ENCODE assay signal across 8 cellular contexts in genomic region chr7:75738975-75739795, GRCh38. TPM values are rescaled to one million over a fixed set of nuclear protein-coding genes. Genes with fewer than 3 reads are reported as not detected.
A peak's percentile ranks its signal among the peaks of the same experiment; 100 is the strongest.
DNase-seq lines count a peak whose midpoint lies in the region; ATAC-seq and TF ChIP-seq lines count a peak whose summit lies in the region.

No MANE protein-coding gene starts in this region.

- TF ChIP-seq CTCF in GM10248 (IDR thresholded peaks at IDR 0.05; ENCODE audit: control extremely low read depth, extremely low read depth, low read depth, missing control alignments) (no peak), omental fat pad (IDR thresholded peaks at IDR 0.05) (no peak)

- CTCF ChIA-PET in GM10248 (lab: Yijun Ruan, JAX): interaction anchor here (1.3 to 2.9 kb wide), 2 partner anchors 9 to 23 kb away, joined by 3 to 13 read pairs; no protein-coding TSS in a partner anchor

- peak; percentile 94 for ATAC-seq in HG02610 (IDR thresholded peaks at IDR 0.05; ENCODE audit: unreplicated experiment)
- peak; percentile 99 for ATAC-seq in omental fat pad (ENCODE audit: low FRiP score)

- DNase-seq in GM10248 (ENCODE audit: extremely low spot score) (peak; percentile 100), NCI-H1048 (lab: John Stamatoyannopoulos, UW) (peak; percentile 95), SK-N-DZ (ENCODE audit: low spot score) (peak; percentile 98), globus pallidus (ENCODE audit: low spot score) (peak; percentile 100), omental fat pad (ENCODE audit: low spot score) (peak; percentile 98)
- peak; percentile 100 for DNase-seq in activated naive CD4-positive, alpha-beta T cell treated with anti-CD3 and anti-CD28 coated beads, Interleukin-2, amount 50 U/mL, for 16 hours

- POLR2A ChIA-PET in GM10248 (lab: Yijun Ruan, JAX): interaction anchor here (0.6 kb wide), 1 partner anchor 45 kb away, joined by 7 read pairs; no protein-coding TSS in a partner anchor

- peak overlapping the region; percentile 77 for H3K27ac ChIP-seq in temporal lobe (ENCODE audit: low read depth, low read length)

RNA-seq across cellular contexts. Expression of gene HIP1, which starts 0.4 kb away (rescaled TPM):
- 11.8 and 13.5 TPM in 2 replicates for polyA plus RNA-seq in SK-N-DZ (2014; cell fraction: cytosol; rRNA removed)
- polyA plus RNA-seq in SK-N-DZ (2014; cell fraction: nucleus; rRNA removed): 4.8 and 7.3 TPM in 2 replicates
- 10 to 100 TPM; 24.9 to 51.2 (median 27.2) TPM for total RNA-seq in omental fat pad
- total RNA-seq in temporal lobe: 17.9 TPM

RNA-seq across cellular contexts. Expression of gene CCL26, which starts 32.8 kb away (rescaled TPM):
- polyA plus RNA-seq in SK-N-DZ (2014; cell fraction: cytosol; rRNA removed): not detected in 2 replicates
- not detected in 2 replicates for polyA plus RNA-seq in SK-N-DZ (2014; cell fraction: nucleus; rRNA removed)
- total RNA-seq in omental fat pad (1 to 10 TPM in 3 of 4 donors, not detected in 1; 1.4 to 3.0 (median 1.6) TPM), temporal lobe (not detected)

Comparison
In these comparisons a context has a peak if more than half of its experiments do, and no peak if none do; other contexts are left out.
1. Peak in every context shown above with its lines: DNase-seq, ATAC-seq and H3K27ac ChIP-seq.